8 cellular contexts compared by ENCODE assay signal in genomic region chr1:172154571-172154970, GRCh38.
DNase-seq lines count a peak whose midpoint lies in the region; ATAC-seq and TF ChIP-seq lines count a peak whose summit lies in the region.

No MANE protein-coding gene starts in this region.

- no peak for TF ChIP-seq CTCF in brain microvascular endothelial cell (IDR thresholded peaks at IDR 0.05; ENCODE audit: low read depth, low read length, missing control alignments)

- ATAC-seq in GM21360 (IDR thresholded peaks at IDR 0.05; ENCODE audit: unreplicated experiment) = peak; percentile 78

- H3K4me3 ChIP-seq in brain microvascular endothelial cell (ENCODE audit: low read depth, low read length) = no peak overlapping the region

- H3K27me3 ChIP-seq in brain microvascular endothelial cell (replicated peaks) = no peaks in the 10 kb centered on the region

- DNase-seq in Caki2 (ENCODE audit: low read depth) = peak; percentile 39
- peak; percentile 36 for DNase-seq in HPDE6-E6E7 (ENCODE audit: extremely low spot score)
- no peak for DNase-seq in brain microvascular endothelial cell
- DNase-seq in pulmonary artery endothelial cell (ENCODE audit: low read depth, low spot score) = peak; percentile 27
- DNase-seq in HK-2 (ENCODE audit: unreplicated experiment) = no peak
- no peak for DNase-seq in T-helper 9 cell
- DNase-seq in activated CD4-positive, alpha-beta T cell treated with anti-CD3 and anti-CD28 coated beads for 1 hour = no peak

- in situ Hi-C loops in Caki2 (cut with HindIII; ENCODE audit: low pct_unique_long_range_greater_than_20kb, low sequenced_read_pairs) = no loop called here
- in situ Hi-C loops in brain microvascular endothelial cell (cut with HindIII; ENCODE audit: low pct_ligation_motif_present, low sequenced_read_pairs) = no loop called here

- H3K36me3 ChIP-seq in brain microvascular endothelial cell (replicated peaks) = no peaks in the 10 kb centered on the region

- H3K27ac ChIP-seq in brain microvascular endothelial cell = peak overlapping the region; percentile 66

Comparison
In these comparisons a context has a peak if more than half of its experiments do, and no peak if none do; other contexts are left out.
1. DNase-seq: peak in Caki2 (single experiment), HPDE6-E6E7 (single experiment) and pulmonary artery endothelial cell (single experiment); none in brain microvascular endothelial cell (single experiment), HK-2 (single experiment), T-helper 9 cell (single experiment) and activated CD4-positive, alpha-beta T cell treated with anti-CD3 and anti-CD28 coated beads for 1 hour (single experiment).